Comparison of ENCODE assay signal across 8 cellular contexts in the genomic region with DNA sequence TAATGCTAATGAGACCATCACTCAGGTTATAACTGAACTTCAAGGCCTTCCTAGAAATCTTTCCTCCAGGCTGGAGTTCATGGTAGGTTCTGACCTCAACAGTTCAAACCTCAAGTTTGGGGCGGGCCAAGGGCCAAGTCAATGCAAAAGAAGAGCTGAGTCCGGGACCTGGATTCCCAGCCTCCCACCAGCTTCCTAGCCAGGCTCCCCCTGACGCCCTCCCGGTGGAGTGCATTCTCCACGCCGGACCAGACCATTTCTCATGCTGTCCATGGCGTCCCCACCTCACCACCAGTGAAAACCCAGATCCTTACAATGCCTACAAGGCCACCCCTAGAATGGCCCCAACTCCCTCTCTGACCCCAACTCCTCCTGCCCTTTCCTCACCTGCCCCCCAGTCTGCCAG. TPM values are rescaled to one million over a fixed set of nuclear protein-coding genes. Genes with fewer than 3 reads are reported as not detected.
A peak's percentile ranks its signal among the peaks of the same experiment; 100 is the strongest.
DNase-seq lines count a peak whose midpoint lies in the region; ATAC-seq, FAIRE-seq and TF ChIP-seq lines count a peak whose summit lies in the region.

No MANE protein-coding gene starts in this region.

- H3K36me3 ChIP-seq in DOHH2 (ENCODE audit: control insufficient read depth, low read length) (peaks cover 9% of the 10 kb centered on the region), HUES6 (ENCODE audit: control insufficient read depth, insufficient read depth, low read length) (0 out of 2 replicates have a peak, but pooled peaks cover 7% of the 10 kb centered on the region), K562 (ENCODE audit: control insufficient read depth, insufficient read depth, low read length) (peaks cover 11% of the 10 kb centered on the region; the same call in 2 of the 3 replicates)

- FAIRE-seq in K562 (lab: Jason Lieb, UNC): no peak

- no peak for TF ChIP-seq CTCF in DOHH2 (IDR thresholded peaks at IDR 0.05; ENCODE audit: low read depth, low read length, poor library complexity, severe bottlenecking)
- TF ChIP-seq CTCF in K562 (IDR thresholded peaks at IDR 0.05 in 2 of 3, conservative IDR thresholded peaks at IDR 0.05 in 1 of 3; ENCODE audit: insufficient read depth in 2 of 3, low read depth in 1 of 3, low read length in 3 of 3): no peak
- TF ChIP-seq CTCF in osteocyte (IDR thresholded peaks at IDR 0.05): no peak

- no peaks in the 10 kb centered on the region for H3K9me1 ChIP-seq in K562 (ENCODE audit: control insufficient read depth, insufficient read depth, low read length)

- peaks cover 6% of the 10 kb centered on the region; the same call in 1 of the 2 replicates for H4K20me1 ChIP-seq in DOHH2 (ENCODE audit: control insufficient read depth, insufficient read depth, low read depth, low read length)
- H4K20me1 ChIP-seq in K562 (replicated peaks; ENCODE audit: control insufficient read depth, insufficient read depth, low read length): peaks cover 6% of the 10 kb centered on the region; the same call in 1 of the 2 replicates

- H3K27ac ChIP-seq in DOHH2 (ENCODE audit: low read depth, low read length) (peak overlapping the region; percentile 97), HUES6 (ENCODE audit: low read depth, low read length) (no peak overlapping the region), K562 (ENCODE audit: extremely low read depth, low read depth, low read length) (no peak overlapping the region)

- H3K79me2 ChIP-seq in DOHH2 (ENCODE audit: control insufficient read depth, low read length): peaks cover 38% of the 10 kb centered on the region
- peaks cover 41% of the 10 kb centered on the region for H3K79me2 ChIP-seq in K562 (ENCODE audit: control insufficient read depth, insufficient read depth, low read length)

- H3K4me2 ChIP-seq in DOHH2 (ENCODE audit: low read length) (peak overlapping the region; percentile 96), K562 (ENCODE audit: insufficient read depth, low read length) (no peak overlapping the region)

- H3K9me3 ChIP-seq in DOHH2 (ENCODE audit: control insufficient read depth, insufficient read depth, low read length) (no peaks in the 10 kb centered on the region), HUES6 (ENCODE audit: control insufficient read depth, insufficient read depth, low read depth, low read length) (no peaks in the 10 kb centered on the region), K562 (replicated peaks; ENCODE audit: control insufficient read depth, insufficient read depth, low read depth, low read length) (no peaks in the 10 kb centered on the region)

- H3K27me3 ChIP-seq in DOHH2 (ENCODE audit: control insufficient read depth, low read length): no peaks in the 10 kb centered on the region
- peaks cover 22% of the 10 kb centered on the region for H3K27me3 ChIP-seq in HUES6 (ENCODE audit: control insufficient read depth, insufficient read depth, low read length)
- no peaks in the 10 kb centered on the region for H3K27me3 ChIP-seq in K562 (ENCODE audit: control insufficient read depth in 2 of 2, insufficient read depth in 2 of 2, low read length in 2 of 2)

- no peaks in the 10 kb centered on the region for H3K27me3 Mint-ChIP-seq in osteocyte (ENCODE audit: unreplicated experiment)

- H3K9ac ChIP-seq in HUES6 (ENCODE audit: low read length) (no peak overlapping the region), K562 (ENCODE audit: insufficient read depth in 1 of 2, low read depth in 2 of 2, low read length in 2 of 2) (0 out of 4 replicates have a peak overlapping the region, but pooled peaks of 1 of the 2 experiments have one; percentile 50)

- no peaks in the 10 kb centered on the region for H3K36me3 Mint-ChIP-seq in osteocyte (ENCODE audit: unreplicated experiment)

- no TSS peak for BruUV-seq in K562 (replicated peaks; lab: Mats Ljungman, UMichigan)

- WGBS in K562 (ENCODE audit: insufficient coverage, low coverage, missing lambda C conversion rate): 85% methylated on average over 3 of the region's 7 CpGs

- ATAC-seq in K562 (no peak), HG03469 (IDR thresholded peaks at IDR 0.05; ENCODE audit: unreplicated experiment) (no peak)

- no peak for TF ChIP-seq EP300 in K562 (IDR thresholded peaks at IDR 0.05; ENCODE audit: low read length)

- peaks cover 88% of the 10 kb centered on the region for H3K4me1 ChIP-seq in DOHH2 (ENCODE audit: control insufficient read depth, low read length)
- peaks cover 53% of the 10 kb centered on the region for H3K4me1 ChIP-seq in HUES6 (ENCODE audit: control insufficient read depth, insufficient read depth, low read length)
- H3K4me1 ChIP-seq in K562 (replicated peaks in 1 of 2; ENCODE audit: control insufficient read depth in 2 of 2, insufficient read depth in 2 of 2, low read length in 2 of 2): peaks cover 42 to 48% of the 10 kb centered on the region in 2 experiments

- DNase-seq in K562 (ENCODE audit: extremely low read depth in 1 of 4, low spot score in 3 of 4): no peak
- no peak for DNase-seq in osteocyte (ENCODE audit: extremely low spot score, unreplicated experiment)
- no peak for DNase-seq in DMS53 (lab: John Stamatoyannopoulos, UW)
- DNase-seq in NOMO-1 treated with dmso at 0.1 percent for 144 hours (lab: John Stamatoyannopoulos, UW; ENCODE audit: unreplicated experiment): no peak
- no peak for DNase-seq in effector CD4-positive, alpha-beta T cell

- intact Hi-C loops in K562 (cut with micrococcal nuclease): no loop called here

- H3K4me3 ChIP-seq in DOHH2 (ENCODE audit: low read length) (peak overlapping the region; percentile 88), HUES6 (ENCODE audit: low read depth, low read length) (peak overlapping the region; percentile 48; the same call in 1 of the 2 replicates), K562 (no peak overlapping the region)

- POLR2A ChIA-PET in K562 (lab: Yijun Ruan, JAX): no interaction called here

- no peaks in the 10 kb centered on the region for H3K9me3 Mint-ChIP-seq in osteocyte (ENCODE audit: unreplicated experiment)

- H3K4me1 Mint-ChIP-seq in osteocyte (ENCODE audit: unreplicated experiment): peaks cover 34% of the 10 kb centered on the region

- no peak overlapping the region for H2AFZ ChIP-seq in K562 (ENCODE audit: low read depth, low read length)

- H3F3A ChIP-seq in DOHH2 (ENCODE audit: control insufficient read depth, insufficient read depth): peaks cover 32% of the 10 kb centered on the region

- peak overlapping the region; percentile 69 for H3K4me3 Mint-ChIP-seq in osteocyte (ENCODE audit: unreplicated experiment)

- TF ChIP-seq POLR2A in K562 (conservative IDR thresholded peaks at IDR 0.05): no peak

- no peak for TF ChIP-seq RAD21 in K562 (CRISPR knock-in tag; conservative IDR thresholded peaks at IDR 0.05 in 1 of 2, IDR thresholded peaks at IDR 0.05 in 1 of 2)

- CTCF ChIA-PET in K562 (lab: Yijun Ruan, JAX; ENCODE audit: low intra/inter-chr PET ratio): interaction anchor here (0.6 kb wide), 1 partner anchor 298 kb away, joined by 3 read pairs; no protein-coding TSS in a partner anchor

- no peak overlapping the region for H3K27ac Mint-ChIP-seq in osteocyte (ENCODE audit: unreplicated experiment)

- H3K9me2 ChIP-seq in DOHH2 (replicated peaks; ENCODE audit: control insufficient read depth, low read length): no peaks in the 10 kb centered on the region

- in situ Hi-C loops in K562 (cut with MboI): no loop called here

TF ChIP-seq in K562, 482 proteins besides CTCF, POLR2A, EP300 and RAD21 (continues in another document):
- TF ChIP-seq BRD4 (IDR thresholded peaks at IDR 0.05): no peak
- TF ChIP-seq PTBP1 (IDR thresholded peaks at IDR 0.05; ENCODE audit: low read depth, low read length): no peak
- no peak for TF ChIP-seq MTA1 (IDR thresholded peaks at IDR 0.05; ENCODE audit: borderline replicate concordance)
- no peak for TF ChIP-seq MIER1 (IDR thresholded peaks at IDR 0.05; ENCODE audit: low read depth)
- TF ChIP-seq ZNF695 (CRISPR knock-in tag; IDR thresholded peaks at IDR 0.05): no peak
- no peak for TF ChIP-seq SMARCC2 (IDR thresholded peaks at IDR 0.05; ENCODE audit: low read depth)
- TF ChIP-seq, protein P1, sequence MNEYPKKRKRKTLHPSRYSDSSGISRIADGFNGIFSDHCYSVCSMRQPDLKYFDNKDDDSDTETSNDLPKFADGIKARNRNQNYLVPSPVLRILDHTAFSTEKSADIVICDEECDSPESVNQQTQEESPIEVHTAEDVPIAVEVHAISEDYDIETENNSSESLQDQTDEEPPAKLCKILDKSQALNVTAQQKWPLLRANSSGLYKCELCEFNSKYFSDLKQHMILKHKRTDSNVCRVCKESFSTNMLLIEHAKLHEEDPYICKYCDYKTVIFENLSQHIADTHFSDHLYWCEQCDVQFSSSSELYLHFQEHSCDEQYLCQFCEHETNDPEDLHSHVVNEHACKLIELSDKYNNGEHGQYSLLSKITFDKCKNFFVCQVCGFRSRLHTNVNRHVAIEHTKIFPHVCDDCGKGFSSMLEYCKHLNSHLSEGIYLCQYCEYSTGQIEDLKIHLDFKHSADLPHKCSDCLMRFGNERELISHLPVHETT (CRISPR knock-in tag; conservative IDR thresholded peaks at IDR 0.05 in 1 of 2, IDR thresholded peaks at IDR 0.05 in 1 of 2): no peak
- 0 out of 2 replicates have a peak, but pooled peaks have one; percentile 8 for TF ChIP-seq SMARCA5 (IDR thresholded peaks at IDR 0.05)

RNA-seq across cellular contexts. Expression of gene PDLIM1, which starts 0.8 kb away (rescaled TPM):
- total RNA-seq in K562 (2011; cell fraction: chromatin; rRNA removed; ENCODE audit: low replicate concordance): 33.7 and 36.9 TPM in 2 replicates
- total RNA-seq in K562 (2011; cell fraction: nucleolus; rRNA removed): 27.2 and 28.5 TPM in 2 replicates
- 37.0 and 40.4 TPM in 2 replicates for total RNA-seq in K562 (2011; cell fraction: nucleoplasm; rRNA removed)
- total RNA-seq in K562 (2014; rRNA removed): 19.8 and 23.9 TPM in 2 replicates
- total RNA-seq in K562 (2014; rRNA removed; fragmentation: Illumina TruSeq; extraction: Trizol): 39.1 and 41.6 TPM in 2 replicates
- total RNA-seq in K562 (2015; rRNA removed; fragmentation: Illumina TruSeq; extraction: Trizol): 29.6 and 32.7 TPM in 2 replicates
- total RNA-seq in K562 (2021): 110 and 116 TPM in 2 replicates
- 47.3 and 71.2 TPM in 2 replicates for polyA plus RNA-seq in K562 (2011; rRNA removed)
- polyA plus RNA-seq in K562 (2011; cell fraction: cytosol; rRNA removed): 79.5 and 97.2 TPM in 2 replicates
- polyA plus RNA-seq in K562 (2011; cell fraction: nucleus; rRNA removed): 42.8 and 45.8 TPM in 2 replicates
- polyA plus RNA-seq in K562 (2012): 144 and 169 TPM in 2 replicates
- 128 and 164 TPM in 2 replicates for polyA plus RNA-seq in K562 (2014; fragmentation: Illumina TruSeq; extraction: Trizol)
- polyA plus RNA-seq in K562 (2014; fragmentation: Nextera tagmentation; extraction: Ambion mirVana): 10 to 100 TPM; 25.6 to 32.9 TPM
- 56.5 and 59.1 TPM in 2 replicates for polyA plus RNA-seq in K562 (2014; rRNA removed)
- polyA minus RNA-seq in K562 (2011; rRNA and poly(A)+ RNA removed): 68.9 and 82.4 TPM in 2 replicates
- polyA minus RNA-seq in K562 (2011; cell fraction: cytosol; rRNA and poly(A)+ RNA removed): 67.6 and 71.5 TPM in 2 replicates
- 14.0 and 21.2 TPM in 2 replicates for polyA minus RNA-seq in K562 (2011; cell fraction: nucleus; rRNA and poly(A)+ RNA removed)
- 71.7 and 73.8 TPM in 2 replicates for total RNA-seq in osteocyte
